10 cellular contexts compared by ENCODE assay signal in the genomic region with DNA sequence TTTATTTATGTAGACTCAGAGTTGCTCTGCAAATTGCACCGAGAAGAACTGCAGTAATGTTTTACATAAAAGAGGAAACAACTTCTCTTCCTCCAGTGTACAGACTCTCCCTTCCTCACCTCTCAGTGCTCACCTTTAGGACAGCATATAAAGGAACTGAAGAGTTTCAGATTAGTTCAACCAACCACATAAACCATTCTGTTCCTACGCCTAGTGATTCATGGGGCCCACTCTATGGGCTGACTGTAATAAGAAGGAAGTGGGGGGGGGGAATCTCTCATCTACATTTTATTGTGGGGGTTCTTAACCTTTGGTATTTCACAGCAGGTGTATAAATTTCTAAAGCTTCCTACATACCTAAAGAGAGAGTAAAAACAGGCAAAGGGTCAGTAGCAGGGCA. TPM values are rescaled to one million over a fixed set of nuclear protein-coding genes. Genes with fewer than 3 reads are reported as not detected.
DNase-seq lines count a peak whose midpoint lies in the region; ATAC-seq and TF ChIP-seq lines count a peak whose summit lies in the region.
"Had no signal": no experiment of that assay in that cellular context is flagged by ENCODE, and none has a peak within 500 bp of the region (broad histone marks: within the 10 kb centered on the region; RNA-seq: fewer than 3 reads in every experiment).

No MANE protein-coding gene starts in this region.

- H3K4me1 ChIP-seq in HCT116 (ENCODE audit: control insufficient read depth in 1 of 2, insufficient read depth in 2 of 2, low read length in 2 of 2) (peaks cover 33 to 67% of the 10 kb centered on the region in 2 experiments), mesenchymal stem cell (ENCODE audit: control insufficient read depth, insufficient read depth, low read depth, low read length) (peaks cover 3% of the 10 kb centered on the region)
- H3K4me1 ChIP-seq: breast epithelium had no signal

- H3K27ac ChIP-seq in HCT116 (ENCODE audit: low read depth, low read length) (peak overlapping the region; percentile 65), mesenchymal stem cell (ENCODE audit: low read length, poor library complexity, severe bottlenecking) (no peak overlapping the region)
- H3K27ac ChIP-seq: breast epithelium had no signal

- no peak for TF ChIP-seq POLR2A in HCT116 (IDR thresholded peaks at IDR 0.05; ENCODE audit: borderline replicate concordance, extremely low read depth, insufficient read depth, insufficient read length)

- POLR2A ChIA-PET in HCT116 (lab: Charles Lee): no interaction called here

- intact Hi-C loops in HCT116 (cut with micrococcal nuclease): no loop called here

- H2BK120ac ChIP-seq in mesenchymal stem cell (ENCODE audit: low read depth, low read length): no peak overlapping the region

- CTCF ChIA-PET in HCT116 (lab: Charles Lee): interaction anchor here (1.2 kb wide), 1 partner anchor 17 kb away, joined by 5 read pairs; no protein-coding TSS in a partner anchor

- peaks cover 6% of the 10 kb centered on the region for H3K79me1 ChIP-seq in mesenchymal stem cell (replicated peaks; ENCODE audit: low read length, poor library complexity, severe bottlenecking)

- H2BK12ac ChIP-seq in mesenchymal stem cell (ENCODE audit: low read length in 2 of 2): no peak overlapping the region

- H3K9me3 ChIP-seq in HCT116 (ENCODE audit: control insufficient read depth in 1 of 2, insufficient read depth in 1 of 2, low read depth in 1 of 2, low read length in 2 of 2) (no peaks in the 10 kb centered on the region), mesenchymal stem cell (ENCODE audit: control insufficient read depth, low read length) (no peaks in the 10 kb centered on the region)
- H3K9me3 ChIP-seq: breast epithelium had no signal

- peak overlapping the region in 1 of 2 experiments; percentile 52 for H3K18ac ChIP-seq in mesenchymal stem cell (ENCODE audit: low read depth in 1 of 2, low read length in 2 of 2)

- TF ChIP-seq RAD21 in HCT116 (IDR thresholded peaks at IDR 0.05; ENCODE audit: low read depth): no peak

- H3K23ac ChIP-seq in mesenchymal stem cell (ENCODE audit: low read length in 2 of 2): no peak overlapping the region

- no peak overlapping the region for H2BK15ac ChIP-seq in mesenchymal stem cell (ENCODE audit: low read depth, poor library complexity, severe bottlenecking)

- H3K4me2 ChIP-seq in HCT116 (ENCODE audit: low read length) (peak overlapping the region; percentile 58), mesenchymal stem cell (ENCODE audit: low read length, poor library complexity, severe bottlenecking) (no peak overlapping the region)

- no peak overlapping the region for H2BK5ac ChIP-seq in mesenchymal stem cell (ENCODE audit: low read depth, low read length, poor library complexity, severe bottlenecking)

- H3K9ac ChIP-seq in HCT116 (ENCODE audit: low read length): peak overlapping the region; percentile 48
- peak overlapping the region; percentile 2 for H3K9ac ChIP-seq in mesenchymal stem cell (ENCODE audit: low read length)

- 0 out of 2 replicates have a peak, but pooled peaks cover 3% of the 10 kb centered on the region for H4K20me1 ChIP-seq in HCT116 (ENCODE audit: insufficient read depth)

- H3K4me3 ChIP-seq in HCT116 (replicated peaks in 1 of 2; ENCODE audit: low read depth in 1 of 2, low read length in 2 of 2) (0 out of 4 replicates have a peak overlapping the region, but pooled peaks of 1 of the 2 experiments have one; percentile 2), mesenchymal stem cell (ENCODE audit: insufficient read depth in 1 of 2, low read depth in 1 of 2, low read length in 2 of 2) (no peak overlapping the region)
- H3K4me3 ChIP-seq: breast epithelium had no signal

- H2AK5ac ChIP-seq in mesenchymal stem cell (ENCODE audit: low read length, severe bottlenecking): no peak overlapping the region

- no peak for TF ChIP-seq CTCF in HCT116 (IDR thresholded peaks at IDR 0.05 in 2 of 3, conservative IDR thresholded peaks at IDR 0.05 in 1 of 3; ENCODE audit: borderline replicate concordance in 1 of 3, insufficient read depth in 1 of 3, low read depth in 2 of 3, low read length in 2 of 3)

- H3K36me3 ChIP-seq in HCT116 (ENCODE audit: control insufficient read depth in 1 of 2, insufficient read depth in 2 of 2, low read length in 2 of 2): peaks cover 16 to 38% of the 10 kb centered on the region in 2 experiments
- peaks cover 3 to 67% of the 10 kb centered on the region in 2 experiments for H3K36me3 ChIP-seq in mesenchymal stem cell (ENCODE audit: control insufficient read depth in 1 of 2, insufficient read depth in 2 of 2, low read depth in 1 of 2, low read length in 2 of 2)
- H3K36me3 ChIP-seq: breast epithelium had no signal

- no peak for DNase-seq in HCT116 (ENCODE audit: low read depth, low spot score)
- peak; percentile 75 for DNase-seq in NOMO-1 treated with DMSO at 0.1 percent for 48 hours (lab: John Stamatoyannopoulos, UW; ENCODE audit: unreplicated experiment)
- DNase-seq in mesenchymal stem cell: no peak
- DNase-seq in NCI-H446 treated with DMSO at 0.1 percent for 48 hours (lab: John Stamatoyannopoulos, UW): no peak
- no peak for DNase-seq in cerebellar cortex (ENCODE audit: low spot score)
- DNase-seq in globus pallidus (ENCODE audit: low spot score): no peak
- DNase-seq in NCI-H82 (lab: John Stamatoyannopoulos, UW): no peak
- DNase-seq: immature natural killer cell had no signal

- no peak overlapping the region for H3K4ac ChIP-seq in mesenchymal stem cell (ENCODE audit: low read depth in 1 of 2, low read length in 2 of 2)

- peaks cover 58% of the 10 kb centered on the region for H3K79me2 ChIP-seq in HCT116 (ENCODE audit: insufficient read depth, low read length)

- H3K27me3 ChIP-seq in HCT116 (ENCODE audit: insufficient read depth, low read length): no peaks in the 10 kb centered on the region
- H3K27me3 ChIP-seq in mesenchymal stem cell (ENCODE audit: control insufficient read depth in 1 of 2, insufficient read depth in 1 of 2, low read length in 2 of 2): no peaks in the 10 kb centered on the region
- H3K27me3 ChIP-seq: breast epithelium had no signal

- no peak overlapping the region for H2AFZ ChIP-seq in HCT116 (ENCODE audit: low read depth, low read length, poor library complexity, severe bottlenecking)
- no peak overlapping the region for H2AFZ ChIP-seq in mesenchymal stem cell (ENCODE audit: low read depth, low read length)

- H3K14ac ChIP-seq in mesenchymal stem cell (ENCODE audit: low read length in 2 of 2): no peak overlapping the region

- ATAC-seq in GM18519 (IDR thresholded peaks at IDR 0.05; ENCODE audit: low FRiP score, unreplicated experiment): peak; percentile 91
- peak; percentile 49 for ATAC-seq in HCT116

- 30% methylated on average over 1 of the region's 2 CpGs for WGBS in mesenchymal stem cell

- RAD21 ChIA-PET in HCT116 (lab: Charles Lee; ENCODE audit: low non-redundant PET in 1 of 2, low total read pairs in 2 of 2, uncharacterized antibody in 2 of 2, unreplicated experiment in 2 of 2): no interaction called here

- BruUV-seq in HCT116 (replicated peaks; lab: Mats Ljungman, UMichigan): no TSS peak

- no peak overlapping the region for H4K91ac ChIP-seq in mesenchymal stem cell (ENCODE audit: low read length)

- no peaks in the 10 kb centered on the region for H3K9me2 ChIP-seq in HCT116 (ENCODE audit: insufficient read depth)

- no peak overlapping the region for H4K8ac ChIP-seq in mesenchymal stem cell (ENCODE audit: low read length)

TF ChIP-seq in HCT116, 20 proteins besides CTCF, POLR2A, EP300 and RAD21:
- TF ChIP-seq SP1 (IDR thresholded peaks at IDR 0.05; ENCODE audit: low read depth) (no peak; the same call in 1 of the 2 replicates), EZH2 (IDR thresholded peaks at IDR 0.05) (no peak), ELF1 (IDR thresholded peaks at IDR 0.05; ENCODE audit: borderline replicate concordance, low read depth) (no peak), FOSL1 (IDR thresholded peaks at IDR 0.05; ENCODE audit: low read depth) (no peak; the same call in 1 of the 2 replicates), POLR2AphosphoS5 (IDR thresholded peaks at IDR 0.05; ENCODE audit: low read depth, low read length) (no peak), EZH2phosphoT487 (IDR thresholded peaks at IDR 0.05; ENCODE audit: borderline replicate concordance) (no peak), JUND (IDR thresholded peaks at IDR 0.05) (no peak), ZFX (IDR thresholded peaks at IDR 0.05) (no peak)
- TF ChIP-seq, protein P1, sequence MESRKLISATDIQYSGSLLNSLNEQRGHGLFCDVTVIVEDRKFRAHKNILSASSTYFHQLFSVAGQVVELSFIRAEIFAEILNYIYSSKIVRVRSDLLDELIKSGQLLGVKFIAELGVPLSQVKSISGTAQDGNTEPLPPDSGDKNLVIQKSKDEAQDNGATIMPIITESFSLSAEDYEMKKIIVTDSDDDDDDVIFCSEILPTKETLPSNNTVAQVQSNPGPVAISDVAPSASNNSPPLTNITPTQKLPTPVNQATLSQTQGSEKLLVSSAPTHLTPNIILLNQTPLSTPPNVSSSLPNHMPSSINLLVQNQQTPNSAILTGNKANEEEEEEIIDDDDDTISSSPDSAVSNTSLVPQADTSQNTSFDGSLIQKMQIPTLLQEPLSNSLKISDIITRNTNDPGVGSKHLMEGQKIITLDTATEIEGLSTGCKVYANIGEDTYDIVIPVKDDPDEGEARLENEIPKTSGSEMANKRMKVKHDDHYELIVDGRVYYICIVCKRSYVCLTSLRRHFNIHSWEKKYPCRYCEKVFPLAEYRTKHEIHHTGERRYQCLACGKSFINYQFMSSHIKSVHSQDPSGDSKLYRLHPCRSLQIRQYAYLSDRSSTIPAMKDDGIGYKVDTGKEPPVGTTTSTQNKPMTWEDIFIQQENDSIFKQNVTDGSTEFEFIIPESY (IDR thresholded peaks at IDR 0.05; ENCODE audit: extremely low read depth, insufficient replicate concordance, low read length): no peak
- TF ChIP-seq, protein P2, sequence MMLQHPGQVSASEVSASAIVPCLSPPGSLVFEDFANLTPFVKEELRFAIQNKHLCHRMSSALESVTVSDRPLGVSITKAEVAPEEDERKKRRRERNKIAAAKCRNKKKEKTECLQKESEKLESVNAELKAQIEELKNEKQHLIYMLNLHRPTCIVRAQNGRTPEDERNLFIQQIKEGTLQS (IDR thresholded peaks at IDR 0.05): no peak
- TF ChIP-seq, protein P3, sequence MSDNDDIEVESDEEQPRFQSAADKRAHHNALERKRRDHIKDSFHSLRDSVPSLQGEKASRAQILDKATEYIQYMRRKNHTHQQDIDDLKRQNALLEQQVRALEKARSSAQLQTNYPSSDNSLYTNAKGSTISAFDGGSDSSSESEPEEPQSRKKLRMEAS (IDR thresholded peaks at IDR 0.05): no peak

RNA-seq across cellular contexts. Expression of a gene that starts 18.3 kb away (rescaled TPM):
- total RNA-seq in HCT116 (2021; ENCODE audit: unreplicated experiment): 33.5 TPM
- 29.3 and 36.6 TPM in 2 replicates for polyA plus RNA-seq in HCT116 (2012)
- 16.4 TPM for polyA plus RNA-seq in mesenchymal stem cell (2013, experiment 1 of 2)
- 16.5 TPM for polyA plus RNA-seq in mesenchymal stem cell (2013, experiment 2 of 2)

RNA-seq across cellular contexts. Expression of a gene that starts 18.4 kb away (rescaled TPM):
- total RNA-seq in HCT116 (2021; ENCODE audit: unreplicated experiment): 61.3 TPM
- polyA plus RNA-seq in HCT116 (2012): 34.5 and 41.1 TPM in 2 replicates
- polyA plus RNA-seq in mesenchymal stem cell (2013, experiment 1 of 2): 14.5 TPM
- 15.3 TPM for polyA plus RNA-seq in mesenchymal stem cell (2013, experiment 2 of 2)

RNA-seq across cellular contexts. Expression of a gene that starts 36.3 kb away (rescaled TPM):
- 47.5 TPM for total RNA-seq in HCT116 (2021; ENCODE audit: unreplicated experiment)
- polyA plus RNA-seq in HCT116 (2012): 46.0 and 48.3 TPM in 2 replicates
- 23.8 TPM for polyA plus RNA-seq in mesenchymal stem cell (2013, experiment 1 of 2)
- 25.7 TPM for polyA plus RNA-seq in mesenchymal stem cell (2013, experiment 2 of 2)
